1 cellular context compared by ENCODE assay signal in the genomic region with DNA sequence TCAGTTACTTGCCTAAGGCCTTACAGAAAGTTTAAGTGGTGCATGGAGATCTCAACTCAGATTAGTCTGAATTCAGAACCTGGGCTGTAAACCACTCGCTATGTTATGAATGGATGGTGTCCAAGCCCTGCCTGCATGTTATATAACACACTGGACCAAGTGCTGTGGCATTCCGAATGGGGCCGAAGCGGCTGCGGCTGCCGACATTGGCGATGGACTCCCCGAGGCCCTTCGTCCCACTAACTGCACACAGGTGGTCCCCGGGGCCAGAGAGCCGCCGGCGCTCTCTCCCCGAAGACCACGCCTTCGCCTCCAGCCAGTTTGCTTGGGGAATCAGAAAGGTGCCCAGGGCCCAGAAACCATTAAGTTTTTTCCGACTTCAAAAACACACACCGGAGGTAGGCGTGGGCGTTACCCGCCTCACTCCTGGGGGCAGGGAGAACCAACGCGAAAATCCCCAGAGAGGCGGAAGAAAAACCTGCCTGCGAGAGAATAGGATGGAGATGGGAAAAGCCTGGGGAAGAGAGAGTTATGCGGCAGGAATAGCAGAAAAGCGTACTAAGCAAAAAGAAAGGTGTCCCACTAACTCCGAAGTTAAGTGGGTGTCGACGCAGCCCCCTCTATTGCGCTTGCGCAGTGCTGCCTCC.
A peak's percentile ranks its signal among the peaks of the same experiment; 100 is the strongest.
TF ChIP-seq lines count a peak whose summit lies in the region.

No MANE protein-coding gene starts in this region.

TF ChIP-seq in K562, 482 proteins besides CTCF, POLR2A, EP300 and RAD21 (continued from another document and continues in another):
- TF ChIP-seq, protein P1, sequence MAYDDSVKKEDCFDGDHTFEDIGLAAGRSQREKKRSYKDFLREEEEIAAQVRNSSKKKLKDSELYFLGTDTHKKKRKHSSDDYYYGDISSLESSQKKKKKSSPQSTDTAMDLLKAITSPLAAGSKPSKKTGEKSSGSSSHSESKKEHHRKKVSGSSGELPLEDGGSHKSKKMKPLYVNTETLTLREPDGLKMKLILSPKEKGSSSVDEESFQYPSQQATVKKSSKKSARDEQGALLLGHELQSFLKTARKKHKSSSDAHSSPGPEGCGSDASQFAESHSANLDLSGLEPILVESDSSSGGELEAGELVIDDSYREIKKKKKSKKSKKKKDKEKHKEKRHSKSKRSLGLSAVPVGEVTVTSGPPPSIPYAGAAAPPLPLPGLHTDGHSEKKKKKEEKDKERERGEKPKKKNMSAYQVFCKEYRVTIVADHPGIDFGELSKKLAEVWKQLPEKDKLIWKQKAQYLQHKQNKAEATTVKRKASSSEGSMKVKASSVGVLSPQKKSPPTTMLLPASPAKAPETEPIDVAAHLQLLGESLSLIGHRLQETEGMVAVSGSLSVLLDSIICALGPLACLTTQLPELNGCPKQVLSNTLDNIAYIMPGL (CRISPR knock-in tag; IDR thresholded peaks at IDR 0.05) = 0 out of 2 replicates have a peak, but pooled peaks have one; percentile 17
- no peak for TF ChIP-seq FOXJ3 (CRISPR knock-in tag; IDR thresholded peaks at IDR 0.05)
- TF ChIP-seq ZFPM2 (CRISPR knock-in tag; IDR thresholded peaks at IDR 0.05) = 0 out of 2 replicates have a peak, but pooled peaks have one; percentile 18
- TF ChIP-seq SIN3A (IDR thresholded peaks at IDR 0.05; ENCODE audit: borderline replicate concordance in 2 of 2, control insufficient read depth in 1 of 2, low read depth in 2 of 2, low read length in 2 of 2) = peak; percentile 37 to 80; a peak in 2 of 4 replicates
- TF ChIP-seq, protein P2, sequence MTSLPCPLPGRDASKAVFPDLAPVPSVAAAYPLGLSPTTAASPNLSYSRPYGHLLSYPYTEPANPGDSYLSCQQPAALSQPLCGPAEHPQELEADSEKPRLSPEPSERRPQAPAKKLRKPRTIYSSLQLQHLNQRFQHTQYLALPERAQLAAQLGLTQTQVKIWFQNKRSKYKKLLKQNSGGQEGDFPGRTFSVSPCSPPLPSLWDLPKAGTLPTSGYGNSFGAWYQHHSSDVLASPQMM (CRISPR knock-in tag; IDR thresholded peaks at IDR 0.05) = no peak
- TF ChIP-seq DIDO1 (tag; IDR thresholded peaks at IDR 0.05; ENCODE audit: low read depth) = no peak
- no peak for TF ChIP-seq STAT5B (CRISPR knock-in tag; IDR thresholded peaks at IDR 0.05)
- 0 out of 2 replicates have a peak, but pooled peaks have one; percentile 4 for TF ChIP-seq CBFA2T3 (IDR thresholded peaks at IDR 0.05)
- TF ChIP-seq TCF7 (IDR thresholded peaks at IDR 0.05; ENCODE audit: borderline replicate concordance) = no peak
- TF ChIP-seq, protein P3, sequence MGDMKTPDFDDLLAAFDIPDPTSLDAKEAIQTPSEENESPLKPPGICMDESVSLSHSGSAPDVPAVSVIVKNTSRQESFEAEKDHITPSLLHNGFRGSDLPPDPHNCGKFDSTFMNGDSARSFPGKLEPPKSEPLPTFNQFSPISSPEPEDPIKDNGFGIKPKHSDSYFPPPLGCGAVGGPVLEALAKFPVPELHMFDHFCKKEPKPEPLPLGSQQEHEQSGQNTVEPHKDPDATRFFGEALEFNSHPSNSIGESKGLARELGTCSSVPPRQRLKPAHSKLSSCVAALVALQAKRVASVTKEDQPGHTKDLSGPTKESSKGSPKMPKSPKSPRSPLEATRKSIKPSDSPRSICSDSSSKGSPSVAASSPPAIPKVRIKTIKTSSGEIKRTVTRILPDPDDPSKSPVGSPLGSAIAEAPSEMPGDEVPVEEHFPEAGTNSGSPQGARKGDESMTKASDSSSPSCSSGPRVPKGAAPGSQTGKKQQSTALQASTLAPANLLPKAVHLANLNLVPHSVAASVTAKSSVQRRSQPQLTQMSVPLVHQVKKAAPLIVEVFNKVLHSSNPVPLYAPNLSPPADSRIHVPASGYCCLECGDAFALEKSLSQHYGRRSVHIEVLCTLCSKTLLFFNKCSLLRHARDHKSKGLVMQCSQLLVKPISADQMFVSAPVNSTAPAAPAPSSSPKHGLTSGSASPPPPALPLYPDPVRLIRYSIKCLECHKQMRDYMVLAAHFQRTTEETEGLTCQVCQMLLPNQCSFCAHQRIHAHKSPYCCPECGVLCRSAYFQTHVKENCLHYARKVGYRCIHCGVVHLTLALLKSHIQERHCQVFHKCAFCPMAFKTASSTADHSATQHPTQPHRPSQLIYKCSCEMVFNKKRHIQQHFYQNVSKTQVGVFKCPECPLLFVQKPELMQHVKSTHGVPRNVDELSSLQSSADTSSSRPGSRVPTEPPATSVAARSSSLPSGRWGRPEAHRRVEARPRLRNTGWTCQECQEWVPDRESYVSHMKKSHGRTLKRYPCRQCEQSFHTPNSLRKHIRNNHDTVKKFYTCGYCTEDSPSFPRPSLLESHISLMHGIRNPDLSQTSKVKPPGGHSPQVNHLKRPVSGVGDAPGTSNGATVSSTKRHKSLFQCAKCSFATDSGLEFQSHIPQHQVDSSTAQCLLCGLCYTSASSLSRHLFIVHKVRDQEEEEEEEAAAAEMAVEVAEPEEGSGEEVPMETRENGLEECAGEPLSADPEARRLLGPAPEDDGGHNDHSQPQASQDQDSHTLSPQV (IDR thresholded peaks at IDR 0.05) = peak; percentile 33; the same call in 1 of the 2 replicates
- no peak for TF ChIP-seq ZSCAN32 (CRISPR knock-in tag; IDR thresholded peaks at IDR 0.05)
- no peak for TF ChIP-seq POLR3G (IDR thresholded peaks at IDR 0.05; ENCODE audit: extremely low read depth, insufficient read length, insufficient replicate concordance)
- peak; percentile 27; the same call in 1 of the 2 replicates for TF ChIP-seq OTX1 (CRISPR knock-in tag; IDR thresholded peaks at IDR 0.05)
- TF ChIP-seq DPF2 (IDR thresholded peaks at IDR 0.05) = peak; percentile 66
- no peak for TF ChIP-seq NFRKB (IDR thresholded peaks at IDR 0.05; ENCODE audit: low read depth)
- 0 out of 2 replicates have a peak, but pooled peaks have one; percentile 22 for TF ChIP-seq ZNF134 (CRISPR knock-in tag; conservative IDR thresholded peaks at IDR 0.05)
- TF ChIP-seq HDGF (IDR thresholded peaks at IDR 0.05) = no peak
- TF ChIP-seq PHF8 (IDR thresholded peaks at IDR 0.05; ENCODE audit: borderline replicate concordance, low read length) = peak; percentile 41; the same call in 1 of the 2 replicates
- TF ChIP-seq, protein P4, sequence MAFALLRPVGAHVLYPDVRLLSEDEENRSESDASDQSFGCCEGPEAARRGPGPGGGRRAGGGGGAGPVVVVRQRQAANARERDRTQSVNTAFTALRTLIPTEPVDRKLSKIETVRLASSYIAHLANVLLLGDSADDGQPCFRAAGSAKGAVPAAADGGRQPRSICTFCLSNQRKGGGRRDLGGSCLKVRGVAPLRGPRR (CRISPR knock-in tag; IDR thresholded peaks at IDR 0.05) = no peak
- no peak for TF ChIP-seq SRF (CRISPR knock-in tag; IDR thresholded peaks at IDR 0.05)
- TF ChIP-seq SMARCA4 (IDR thresholded peaks at IDR 0.05) = peak; percentile 68
- TF ChIP-seq, protein P5, sequence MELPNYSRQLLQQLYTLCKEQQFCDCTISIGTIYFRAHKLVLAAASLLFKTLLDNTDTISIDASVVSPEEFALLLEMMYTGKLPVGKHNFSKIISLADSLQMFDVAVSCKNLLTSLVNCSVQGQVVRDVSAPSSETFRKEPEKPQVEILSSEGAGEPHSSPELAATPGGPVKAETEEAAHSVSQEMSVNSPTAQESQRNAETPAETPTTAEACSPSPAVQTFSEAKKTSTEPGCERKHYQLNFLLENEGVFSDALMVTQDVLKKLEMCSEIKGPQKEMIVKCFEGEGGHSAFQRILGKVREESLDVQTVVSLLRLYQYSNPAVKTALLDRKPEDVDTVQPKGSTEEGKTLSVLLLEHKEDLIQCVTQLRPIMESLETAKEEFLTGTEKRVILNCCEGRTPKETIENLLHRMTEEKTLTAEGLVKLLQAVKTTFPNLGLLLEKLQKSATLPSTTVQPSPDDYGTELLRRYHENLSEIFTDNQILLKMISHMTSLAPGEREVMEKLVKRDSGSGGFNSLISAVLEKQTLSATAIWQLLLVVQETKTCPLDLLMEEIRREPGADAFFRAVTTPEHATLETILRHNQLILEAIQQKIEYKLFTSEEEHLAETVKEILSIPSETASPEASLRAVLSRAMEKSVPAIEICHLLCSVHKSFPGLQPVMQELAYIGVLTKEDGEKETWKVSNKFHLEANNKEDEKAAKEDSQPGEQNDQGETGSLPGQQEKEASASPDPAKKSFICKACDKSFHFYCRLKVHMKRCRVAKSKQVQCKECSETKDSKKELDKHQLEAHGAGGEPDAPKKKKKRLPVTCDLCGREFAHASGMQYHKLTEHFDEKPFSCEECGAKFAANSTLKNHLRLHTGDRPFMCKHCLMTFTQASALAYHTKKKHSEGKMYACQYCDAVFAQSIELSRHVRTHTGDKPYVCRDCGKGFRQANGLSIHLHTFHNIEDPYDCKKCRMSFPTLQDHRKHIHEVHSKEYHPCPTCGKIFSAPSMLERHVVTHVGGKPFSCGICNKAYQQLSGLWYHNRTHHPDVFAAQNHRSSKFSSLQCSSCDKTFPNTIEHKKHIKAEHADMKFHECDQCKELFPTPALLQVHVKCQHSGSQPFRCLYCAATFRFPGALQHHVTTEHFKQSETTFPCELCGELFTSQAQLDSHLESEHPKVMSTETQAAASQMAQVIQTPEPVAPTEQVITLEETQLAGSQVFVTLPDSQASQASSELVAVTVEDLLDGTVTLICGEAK (IDR thresholded peaks at IDR 0.05) = peak; percentile 31
- TF ChIP-seq, protein P5 (CRISPR knock-in tag; IDR thresholded peaks at IDR 0.05) = no peak
- TF ChIP-seq, protein P6, sequence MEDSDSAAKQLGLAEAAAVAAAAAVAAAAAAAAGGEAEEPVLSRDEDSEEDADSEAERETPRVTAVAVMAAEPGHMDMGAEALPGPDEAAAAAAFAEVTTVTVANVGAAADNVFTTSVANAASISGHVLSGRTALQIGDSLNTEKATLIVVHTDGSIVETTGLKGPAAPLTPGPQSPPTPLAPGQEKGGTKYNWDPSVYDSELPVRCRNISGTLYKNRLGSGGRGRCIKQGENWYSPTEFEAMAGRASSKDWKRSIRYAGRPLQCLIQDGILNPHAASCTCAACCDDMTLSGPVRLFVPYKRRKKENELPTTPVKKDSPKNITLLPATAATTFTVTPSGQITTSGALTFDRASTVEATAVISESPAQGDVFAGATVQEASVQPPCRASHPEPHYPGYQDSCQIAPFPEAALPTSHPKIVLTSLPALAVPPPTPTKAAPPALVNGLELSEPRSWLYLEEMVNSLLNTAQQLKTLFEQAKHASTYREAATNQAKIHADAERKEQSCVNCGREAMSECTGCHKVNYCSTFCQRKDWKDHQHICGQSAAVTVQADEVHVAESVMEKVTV (CRISPR knock-in tag; IDR thresholded peaks at IDR 0.05) = 0 out of 2 replicates have a peak, but pooled peaks have one; percentile 21
- TF ChIP-seq MTA3 (IDR thresholded peaks at IDR 0.05; ENCODE audit: borderline replicate concordance) = no peak
- TF ChIP-seq ATF1 (CRISPR knock-in tag; IDR thresholded peaks at IDR 0.05) = no peak
- TF ChIP-seq ATF1 (tag; IDR thresholded peaks at IDR 0.05) = peak; percentile 62; the same call in 1 of the 2 replicates
- TF ChIP-seq PHF20 (IDR thresholded peaks at IDR 0.05; ENCODE audit: partially characterized antibody) = no peak
- no peak for TF ChIP-seq CHD2 (IDR thresholded peaks at IDR 0.05; ENCODE audit: low read depth, low read length)
- 0 out of 4 replicates have a peak, but pooled peaks of 1 of the 2 experiments have one; percentile 40 for TF ChIP-seq ARNT (IDR thresholded peaks at IDR 0.05)
- no peak for TF ChIP-seq DNMT1 (IDR thresholded peaks at IDR 0.05)
- TF ChIP-seq, protein P7, sequence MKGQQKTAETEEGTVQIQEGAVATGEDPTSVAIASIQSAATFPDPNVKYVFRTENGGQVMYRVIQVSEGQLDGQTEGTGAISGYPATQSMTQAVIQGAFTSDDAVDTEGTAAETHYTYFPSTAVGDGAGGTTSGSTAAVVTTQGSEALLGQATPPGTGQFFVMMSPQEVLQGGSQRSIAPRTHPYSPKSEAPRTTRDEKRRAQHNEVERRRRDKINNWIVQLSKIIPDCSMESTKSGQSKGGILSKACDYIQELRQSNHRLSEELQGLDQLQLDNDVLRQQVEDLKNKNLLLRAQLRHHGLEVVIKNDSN (CRISPR knock-in tag; IDR thresholded peaks at IDR 0.05) = no peak
- no peak for TF ChIP-seq NFIX (CRISPR knock-in tag; IDR thresholded peaks at IDR 0.05; ENCODE audit: low read depth)
- no peak for TF ChIP-seq MAZ (CRISPR knock-in tag; conservative IDR thresholded peaks at IDR 0.05 in 1 of 2, IDR thresholded peaks at IDR 0.05 in 1 of 2)
- no peak for TF ChIP-seq KLF1 (tag; IDR thresholded peaks at IDR 0.05)
- TF ChIP-seq NELFE (IDR thresholded peaks at IDR 0.05; ENCODE audit: insufficient read depth, insufficient read length) = no peak
- no peak for TF ChIP-seq SRSF3 (IDR thresholded peaks at IDR 0.05; ENCODE audit: insufficient read depth, low read length)
- no peak for TF ChIP-seq KAT2B (IDR thresholded peaks at IDR 0.05; ENCODE audit: low read depth, low read length)
- TF ChIP-seq, protein P8, sequence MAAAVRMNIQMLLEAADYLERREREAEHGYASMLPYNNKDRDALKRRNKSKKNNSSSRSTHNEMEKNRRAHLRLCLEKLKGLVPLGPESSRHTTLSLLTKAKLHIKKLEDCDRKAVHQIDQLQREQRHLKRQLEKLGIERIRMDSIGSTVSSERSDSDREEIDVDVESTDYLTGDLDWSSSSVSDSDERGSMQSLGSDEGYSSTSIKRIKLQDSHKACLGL (CRISPR knock-in tag; IDR thresholded peaks at IDR 0.05; ENCODE audit: borderline replicate concordance, poor library complexity, severe bottlenecking) = no peak
- no peak for TF ChIP-seq MEF2A (IDR thresholded peaks at IDR 0.05; ENCODE audit: control insufficient read depth, low read depth, low read length)
